8 cellular contexts compared by ENCODE assay signal in the genomic region with DNA sequence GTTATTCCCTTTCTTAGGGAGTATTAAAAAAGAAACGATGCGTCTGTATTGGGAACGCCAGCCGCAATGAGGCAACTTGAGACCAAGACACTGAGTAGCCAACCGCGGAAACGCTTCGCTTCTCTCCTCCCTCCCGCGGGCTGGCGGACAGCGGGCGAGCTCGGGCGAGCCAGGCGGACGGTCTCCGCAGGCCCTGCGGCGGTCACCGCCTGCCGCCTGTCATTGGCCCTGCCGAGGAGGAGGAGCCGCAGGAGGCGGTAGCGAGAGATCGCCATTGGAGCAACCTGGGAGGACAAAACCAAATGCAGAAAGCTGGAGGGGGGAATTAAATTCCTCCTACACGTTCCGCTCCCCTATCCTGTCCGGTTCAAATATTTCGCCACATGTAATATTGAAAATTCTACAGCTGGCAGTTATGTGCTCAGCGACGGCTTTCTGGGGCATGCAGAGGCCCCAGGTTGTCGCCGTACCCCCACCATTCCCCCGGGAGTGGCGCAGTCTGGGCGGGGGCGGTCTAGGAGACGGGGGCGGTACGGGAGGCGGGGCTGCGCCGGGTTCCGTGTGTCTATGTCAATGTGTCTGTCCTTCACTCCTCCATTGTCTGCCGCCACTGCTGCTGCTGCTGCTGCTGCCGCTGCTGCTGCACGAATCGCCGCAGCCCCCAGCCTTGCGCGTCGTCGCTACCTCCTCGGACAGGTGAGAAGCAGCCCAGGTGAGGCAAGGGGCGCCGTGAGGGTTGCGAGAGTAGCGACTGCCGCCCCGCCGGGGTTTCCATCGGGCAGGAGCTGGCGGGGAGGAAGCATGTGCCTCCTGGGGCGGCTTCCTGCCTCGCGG. TPM values are rescaled to one million over a fixed set of nuclear protein-coding genes. Genes with fewer than 3 reads are reported as not detected.
A peak's percentile ranks its signal among the peaks of the same experiment; 100 is the strongest.
DNase-seq lines count a peak whose midpoint lies in the region; ATAC-seq and TF ChIP-seq lines count a peak whose summit lies in the region.

A gene (minus strand): TSS at position 162 of the 834 bp plus-strand sequence. CDS start 181 bp downstream, outside the sequence.
A gene (plus strand): TSS at position 589 of the 834 bp plus-strand sequence. CDS start 19,263 bp downstream, outside the sequence.

- DNase-seq in ACHN, result peak; percentile 99
- peak; percentile 85 for DNase-seq in NCI-H2196 treated with DMSO at 0.1 percent for 48 hours (lab: John Stamatoyannopoulos, UW; ENCODE audit: unreplicated experiment)
- DNase-seq in mammary epithelial cell, result peak; percentile 96
- peak; percentile 96 for DNase-seq in iPS-NIHi11 (ENCODE audit: low spot score)

- no TSS peak for BruUV-seq in mammary epithelial cell (replicated peaks; lab: Mats Ljungman, UMichigan)

- ATAC-seq in GM18870 (IDR thresholded peaks at IDR 0.05; ENCODE audit: unreplicated experiment) (peak; percentile 96), HG03139 (IDR thresholded peaks at IDR 0.05; ENCODE audit: unreplicated experiment) (peak; percentile 97)

- dilution Hi-C loops in mammary epithelial cell (cut with HindIII; ENCODE audit: low sequenced_read_pairs), result no loop called here

- no peaks in the 10 kb centered on the region for H3K27me3 ChIP-seq in mammary epithelial cell (ENCODE audit: insufficient read depth, low read length)

- peak within 1 kb of the TSS; percentile 97 for H3K4me2 ChIP-seq in mammary epithelial cell (ENCODE audit: insufficient read depth, low read depth, low read length)

- H3K27ac ChIP-seq in mammary epithelial cell (ENCODE audit: insufficient read depth, low read depth, low read length), result peak within 1 kb of the TSS; percentile 76
- H3K27ac ChIP-seq in skin epidermis, result peak within 1 kb of the TSS; percentile 91 to 100 (median 97)

- H4K20me1 ChIP-seq in mammary epithelial cell (ENCODE audit: insufficient read depth, low read length), result no peaks in the 10 kb centered on the region

- peaks cover 43% of the 10 kb centered on the region for H3K4me1 ChIP-seq in mammary epithelial cell (ENCODE audit: insufficient read depth, low read length)

- H3K79me2 ChIP-seq in mammary epithelial cell (ENCODE audit: insufficient read depth, low read length), result peaks cover 88% of the 10 kb centered on the region

- 1% methylated on average over 25 of the region's 68 CpGs for WGBS in mammary epithelial cell (ENCODE audit: low coverage, missing lambda C conversion rate)

- CTCF ChIA-PET in mammary epithelial cell (lab: Charles Lee; ENCODE audit: low non-redundant PET), result interaction anchor here (0.6 kb wide), 1 partner anchor 76 kb away, joined by 8 read pairs; no protein-coding TSS in a partner anchor

- peak within 1 kb of the TSS; percentile 92 for H2AFZ ChIP-seq in mammary epithelial cell (ENCODE audit: low read depth, low read length)

- peak within 1 kb of the TSS; percentile 84 for H3K9ac ChIP-seq in mammary epithelial cell (ENCODE audit: insufficient read depth, low read length)

- H3K4me3 ChIP-seq in WI38 (ENCODE audit: low read depth, low read length) (peak within 1 kb of the TSS; percentile 92), mammary epithelial cell (replicated peaks in 1 of 3; ENCODE audit: insufficient read depth in 1 of 3, low read depth in 2 of 3, low read length in 3 of 3) (peak within 1 kb of the TSS; percentile 96 to 100 (median 97)), skin epidermis (peak within 1 kb of the TSS; percentile 64 to 96 (median 78))

- H3K9me3 ChIP-seq in mammary epithelial cell (replicated peaks; ENCODE audit: insufficient read depth, low read length), result no peaks in the 10 kb centered on the region

- in situ Hi-C loops in ACHN (cut with HindIII; ENCODE audit: low pct_ligation_motif_present, low pct_unique_long_range_greater_than_20kb, low sequenced_read_pairs), result no loop called here
- in situ Hi-C loops in mammary epithelial cell (cut with MboI; ENCODE audit: low sequenced_read_pairs in 2 of 2), result no loop called here

- no peaks in the 10 kb centered on the region for H3K36me3 ChIP-seq in mammary epithelial cell (ENCODE audit: insufficient read depth, low read length)

- intact Hi-C loops in mammary epithelial cell (cut with micrococcal nuclease), result loop anchor here (1.0 to 5.0 kb wide), 3 partner anchors 22 to 106 kb away; a partner anchor contains a TSS

- TF ChIP-seq CTCF in WI38 (IDR thresholded peaks at IDR 0.05; ENCODE audit: low read depth, low read length) (no peak), mammary epithelial cell (conservative IDR thresholded peaks at IDR 0.05 in 1 of 2, IDR thresholded peaks at IDR 0.05 in 1 of 2; ENCODE audit: extremely low read depth in 1 of 2, insufficient read depth in 1 of 2, low read depth in 1 of 2, low read length in 2 of 2) (no peak)

RNA-seq across cellular contexts. Expression of the first gene that starts in this region (rescaled TPM):
- 10 to 100 TPM; 11.0 to 24.3 TPM for total RNA-seq in mammary epithelial cell
- 11.3 TPM for polyA plus RNA-seq in mammary epithelial cell
- polyA minus RNA-seq in mammary epithelial cell, result 12.1 TPM

RNA-seq across cellular contexts. Expression of the second gene that starts in this region (rescaled TPM):
- total RNA-seq in mammary epithelial cell, result 10 to 100 TPM; 66.2 to 75.0 TPM
- polyA plus RNA-seq in mammary epithelial cell, result 74.2 TPM
- polyA minus RNA-seq in mammary epithelial cell, result 38.2 TPM

Comparison
In these comparisons a context has a peak if more than half of its experiments do, and no peak if none do; other contexts are left out.
1. Peak in every context shown above with its lines: DNase-seq, ATAC-seq, H3K4me3 ChIP-seq and H3K27ac ChIP-seq.